ENCODE assay signal across 8 cellular contexts in the genomic region with DNA sequence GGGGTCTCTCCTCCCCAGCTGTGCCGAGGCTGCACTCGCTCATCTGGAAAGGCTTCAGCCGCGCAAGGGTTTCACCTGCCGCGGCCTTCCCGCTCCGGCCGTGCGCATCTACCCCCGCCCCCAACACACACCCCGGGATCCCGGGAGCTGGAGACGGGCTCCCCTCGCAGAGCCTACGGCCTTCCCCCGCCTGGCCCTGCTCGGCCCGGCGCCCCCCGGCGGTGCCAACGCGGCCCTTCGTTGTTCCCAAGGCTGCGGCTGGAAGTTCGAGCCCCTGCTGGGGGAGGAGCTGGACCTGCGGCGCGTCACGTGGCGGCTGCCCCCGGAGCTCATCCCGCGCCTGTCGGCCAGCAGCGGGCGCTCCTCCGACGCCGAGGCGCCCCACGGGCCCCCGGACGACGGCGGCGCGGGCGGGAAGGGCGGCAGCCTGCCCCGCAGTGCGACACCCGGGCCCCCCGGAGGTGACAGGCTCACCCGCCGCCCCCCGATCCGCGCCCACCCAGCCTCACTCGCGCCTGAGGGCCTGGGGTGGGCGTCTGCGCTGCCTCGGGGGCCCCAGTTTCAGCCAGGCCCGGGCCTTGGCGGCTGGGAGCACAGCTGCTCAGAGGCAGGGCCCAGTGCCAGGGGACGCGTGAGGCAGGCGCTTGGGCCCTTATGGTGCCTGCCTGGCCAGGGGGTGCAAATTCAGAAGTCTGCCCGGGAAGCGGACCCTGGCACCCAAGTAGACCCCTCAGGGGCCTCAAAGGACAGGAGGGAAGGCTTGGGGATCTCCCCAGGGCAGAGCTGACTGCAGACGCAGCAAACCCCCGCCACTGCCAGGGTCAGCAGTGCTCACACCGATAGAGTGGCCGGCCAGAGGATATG. TPM values are rescaled to one million over a fixed set of nuclear protein-coding genes. Genes with fewer than 3 reads are reported as not detected.
DNase-seq lines count a peak whose midpoint lies in the region; ATAC-seq and TF ChIP-seq lines count a peak whose summit lies in the region.

No MANE protein-coding gene starts in this region.

- H3K36me3 ChIP-seq in iPS DF 6.9 (ENCODE audit: control insufficient read depth, insufficient read depth, low read length) (0 out of 2 replicates have a peak, but pooled peaks cover 3% of the 10 kb centered on the region), smooth muscle cell (ENCODE audit: low read depth) (no peaks in the 10 kb centered on the region)

- H3K27me3 Mint-ChIP-seq in T-cell, result no peaks in the 10 kb centered on the region

- H3K4me1 Mint-ChIP-seq in T-cell, result peaks cover 13 to 21% (median 18%) of the 10 kb centered on the region in 3 donors

- no peaks in the 10 kb centered on the region for H3K9me3 Mint-ChIP-seq in T-cell

- H3K4me3 ChIP-seq in iPS DF 6.9 (ENCODE audit: low read length) (peak overlapping the region; percentile 0; the same call in 1 of the 2 replicates), smooth muscle cell (peak overlapping the region; percentile 40)

- H3F3A ChIP-seq in smooth muscle cell (ENCODE audit: low read depth), result no peaks in the 10 kb centered on the region

- H3K27me3 ChIP-seq in iPS DF 6.9 (ENCODE audit: control insufficient read depth, insufficient read depth, low read length) (no peaks in the 10 kb centered on the region), smooth muscle cell (ENCODE audit: low read depth) (no peaks in the 10 kb centered on the region)

- H3K9me3 ChIP-seq in iPS DF 6.9 (ENCODE audit: control insufficient read depth, insufficient read depth, low read length) (no peaks in the 10 kb centered on the region), smooth muscle cell (replicated peaks; ENCODE audit: low read depth) (no peaks in the 10 kb centered on the region)

- peak; percentile 44 for TF ChIP-seq CTCF in smooth muscle cell (IDR thresholded peaks at IDR 0.05; ENCODE audit: borderline replicate concordance, insufficient read depth, poor library complexity, severe bottlenecking)

- no peaks in the 10 kb centered on the region for H3K79me2 ChIP-seq in smooth muscle cell (ENCODE audit: low read depth)

- H3K4me3 Mint-ChIP-seq in T-cell, result peak overlapping the region; percentile 57 to 82 (median 70)

- H4K20me1 ChIP-seq in smooth muscle cell (ENCODE audit: low read depth), result peaks cover 8% of the 10 kb centered on the region

- WGBS in iPS DF 6.9 (ENCODE audit: insufficient coverage, insufficient read length), result no CpG with 5 or more reads among the region's 76 CpGs
- WGBS in smooth muscle cell (ENCODE audit: low lambda C conversion rate), result 16% methylated on average over 68 of the region's 76 CpGs

- POLR2A ChIA-PET in T-cell (lab: Charles Lee), result interaction anchor here (0.6 to 1.6 kb wide), 6 partner anchors 11 to 143 kb away, joined by 3 to 7 read pairs (median 3); partner anchors contain the start of genes GALK1 (in 1 of the 2) and TRIM65 (in 1 of the 2)

- no peak overlapping the region for H3K9ac ChIP-seq in smooth muscle cell (ENCODE audit: low read depth)

- CTCF ChIA-PET in T-cell (lab: Charles Lee), result interaction anchor here (0.6 to 2.1 kb wide), 34 partner anchors 8 to 409 kb away, joined by 3 to 15 read pairs (median 4); partner anchors contain the start of genes GALK1 (in 1 of the 2), ITGB4 (in 1 of the 2), LLGL2 (in 1 of the 2) and RECQL5 (in 1 of the 2)

- ATAC-seq in GM18511 (IDR thresholded peaks at IDR 0.05; ENCODE audit: unreplicated experiment) (peak; percentile 59), HG03432 (IDR thresholded peaks at IDR 0.05; ENCODE audit: unreplicated experiment) (peak; percentile 56), T-cell (replicated peaks in 1 of 4) (peak; percentile 86 to 93 (median 90))

- peak in 33 of 34 experiments; percentile 38 to 77 (median 61) for DNase-seq in T-cell
- DNase-seq in amniotic stem cell (lab: John Stamatoyannopoulos, UW), result peak; percentile 15
- DNase-seq in iPS DF 6.9 (ENCODE audit: low read depth, low spot score), result no peak
- DNase-seq in smooth muscle cell (lab: John Stamatoyannopoulos, UW; ENCODE audit: unreplicated experiment), result peak; percentile 26
- DNase-seq in mesenteric fat pad (ENCODE audit: low spot score), result no peak
- no peak for DNase-seq in NCI-H748 treated with DMSO at 0.1 percent for 48 hours (lab: John Stamatoyannopoulos, UW)

- H3K27ac ChIP-seq in iPS DF 6.9 (ENCODE audit: low read length) (no peak overlapping the region), smooth muscle cell (ENCODE audit: low read depth) (no peak overlapping the region)

- H3K27ac Mint-ChIP-seq in T-cell, result no peak overlapping the region

- H3K4me1 ChIP-seq in iPS DF 6.9 (ENCODE audit: control insufficient read depth, insufficient read depth, low read length) (no peaks in the 10 kb centered on the region), smooth muscle cell (ENCODE audit: low read depth) (peaks cover 5% of the 10 kb centered on the region)

- H2AFZ ChIP-seq in smooth muscle cell (ENCODE audit: low read depth), result peak overlapping the region; percentile 85

- peaks cover 3% of the 10 kb centered on the region for H3K36me3 Mint-ChIP-seq in T-cell

- peak overlapping the region; percentile 85 for H3K4me2 ChIP-seq in smooth muscle cell

RNA-seq across cellular contexts. Expression of gene GALK1, which starts 11.2 kb away (rescaled TPM):
- total RNA-seq in T-cell (10 to 100 TPM in 4 of 5 donors, 1 to 10 TPM in 1; 8.4 to 35.7 (median 26.7) TPM), smooth muscle cell (31.1 and 32.7 TPM in 2 replicates), mesenteric fat pad (26.4 TPM)
- polyA plus RNA-seq in smooth muscle cell, result 88.8 and 108 TPM in 2 replicates

RNA-seq across cellular contexts. Expression of gene UNK, which starts 30.9 kb away (rescaled TPM):
- 10 to 100 TPM; 37.1 to 50.3 (median 39.2) TPM for total RNA-seq in T-cell
- 25.4 and 39.5 TPM in 2 replicates for total RNA-seq in smooth muscle cell
- 26.8 and 31.5 TPM in 2 replicates for polyA plus RNA-seq in smooth muscle cell
- 24.6 TPM for total RNA-seq in mesenteric fat pad

RNA-seq across cellular contexts. Expression of gene ITGB4, which starts 32.5 kb away (rescaled TPM):
- total RNA-seq in T-cell, result 1 to 10 TPM in 4 of 5 donors, under 1 TPM in 1; 0.68 to 1.6 (median 1.5) TPM
- total RNA-seq in smooth muscle cell, result 66.0 and 83.8 TPM in 2 replicates
- 47.2 and 233 TPM in 2 replicates for polyA plus RNA-seq in smooth muscle cell
- total RNA-seq in mesenteric fat pad, result 13.9 TPM

Comparison
In these comparisons a context has a peak if more than half of its experiments do, and no peak if none do; other contexts are left out.
1. DNase-seq: peak in T-cell (33 of 34), amniotic stem cell (single experiment) and smooth muscle cell (single experiment); none in iPS DF 6.9 (single experiment), mesenteric fat pad (single experiment) and NCI-H748 treated with DMSO at 0.1 percent for 48 hours (single experiment).
2. Peak in every context shown above with its lines, with median percentiles within 50 percentile points of each other: ATAC-seq.